18 cellular contexts compared by ENCODE assay signal in genomic region chr2:143988082-143988481, GRCh38.
DNase-seq lines count a peak whose midpoint lies in the region; ATAC-seq and TF ChIP-seq lines count a peak whose summit lies in the region.
"Had no signal": no experiment of that assay in that cellular context is flagged by ENCODE, and none has a peak within 500 bp of the region (broad histone marks: within the 10 kb centered on the region; RNA-seq: fewer than 3 reads in every experiment).

No MANE protein-coding gene starts in this region.

- peak overlapping the region; percentile 78; the same call in 1 of the 2 replicates for H3K18ac ChIP-seq in IMR-90 (ENCODE audit: low read depth, low read length)

- no peak for TF ChIP-seq POLR2A in IMR-90 (IDR thresholded peaks at IDR 0.05; ENCODE audit: low read depth, low read length)

- no peak overlapping the region for H2AFZ ChIP-seq in IMR-90 (replicated peaks; ENCODE audit: low read length, poor library complexity)

- H3K9me1 ChIP-seq in IMR-90 (ENCODE audit: insufficient read depth, low read length), result peaks cover 2% of the 10 kb centered on the region; the same call in 1 of the 2 replicates

- BruUV-seq in IMR-90 (replicated peaks; lab: Mats Ljungman, UMichigan), result no TSS peak

- H4K5ac ChIP-seq in IMR-90 (ENCODE audit: low read depth, low read length), result no peak overlapping the region; the same call in 1 of the 2 replicates

- no peak overlapping the region for H3K4me3 Mint-ChIP-seq in activated CD4-positive, alpha-beta T cell treated with anti-CD3 and anti-CD28 coated beads for 36 hours
- no peak overlapping the region for H3K4me3 Mint-ChIP-seq in activated CD4-positive, alpha-beta T cell treated with anti-CD3 and anti-CD28 coated beads, Interleukin-2, amount 10 ng/mL, durations not matched to agents 7 days and 5 days
- H3K4me3 Mint-ChIP-seq: CD4-positive, alpha-beta T cell; H9; IgD-negative memory B cell had no signal

- no peak overlapping the region for H3K27ac ChIP-seq in IMR-90 (ENCODE audit: insufficient read depth, low read length)
- no peak overlapping the region for H3K27ac ChIP-seq in foreskin keratinocyte
- H3K27ac ChIP-seq: 22Rv1, A549, C4-2B had no signal

- POLR2A ChIA-PET in activated CD4-positive, alpha-beta T cell treated with anti-CD3 and anti-CD28 coated beads for 36 hours (lab: Charles Lee), result no interaction called here
- POLR2A ChIA-PET in activated CD4-positive, alpha-beta T cell treated with anti-CD3 and anti-CD28 coated beads, Interleukin-2, amount 10 ng/mL, durations not matched to agents 7 days and 5 days (lab: Charles Lee), result no interaction called here
- POLR2A ChIA-PET in IMR-90 (lab: Charles Lee; ENCODE audit: unreplicated experiment), result no interaction called here

- H4K8ac ChIP-seq in IMR-90 (ENCODE audit: low read depth in 2 of 2, low read length in 2 of 2), result no peak overlapping the region

- 0 out of 3 replicates have a peak overlapping the region, but pooled peaks have one; percentile 55 for H2BK15ac ChIP-seq in IMR-90 (ENCODE audit: low read depth, low read length)

- H2AK9ac ChIP-seq in IMR-90 (replicated peaks; ENCODE audit: low read depth, low read length, poor library complexity), result peak overlapping the region; percentile 26

- H4K91ac ChIP-seq in IMR-90 (ENCODE audit: insufficient read depth, low read depth, low read length), result no peak overlapping the region

- H3K14ac ChIP-seq in IMR-90 (replicated peaks; ENCODE audit: low read depth, low read length), result no peak overlapping the region

- H2AK5ac ChIP-seq in IMR-90 (ENCODE audit: low read depth, low read length), result no peak overlapping the region

- no peak overlapping the region for H3K27ac Mint-ChIP-seq in activated CD4-positive, alpha-beta T cell treated with anti-CD3 and anti-CD28 coated beads for 36 hours
- no peak overlapping the region for H3K27ac Mint-ChIP-seq in activated CD4-positive, alpha-beta T cell treated with anti-CD3 and anti-CD28 coated beads, Interleukin-2, amount 10 ng/mL, durations not matched to agents 7 days and 5 days
- H3K27ac Mint-ChIP-seq: CD4-positive, alpha-beta T cell; H9; IgD-negative memory B cell had no signal

- no peak for TF ChIP-seq RAD21 in IMR-90 (IDR thresholded peaks at IDR 0.05; ENCODE audit: low read length)

- H3K9ac ChIP-seq in IMR-90 (ENCODE audit: low read depth, low read length), result no peak overlapping the region

- H3K4me1 ChIP-seq in IMR-90 (ENCODE audit: control insufficient read depth, insufficient read depth, low read length), result peaks cover 6% of the 10 kb centered on the region
- H3K4me1 ChIP-seq in foreskin keratinocyte, result no peaks in the 10 kb centered on the region
- H3K4me1 ChIP-seq: A549, Caco-2 had no signal

- no peak overlapping the region for H3K56ac ChIP-seq in IMR-90 (ENCODE audit: extremely low read depth, insufficient read depth, low read length)

- H3K9me3 ChIP-seq in IMR-90 (ENCODE audit: control insufficient read depth, insufficient read depth, low read length), result no peaks in the 10 kb centered on the region
- H3K9me3 ChIP-seq: A549, Caco-2 had no signal

- peak; percentile 74 for ATAC-seq in activated CD4-positive, alpha-beta T cell treated with anti-CD3 and anti-CD28 coated beads for 36 hours
- ATAC-seq in IMR-90 (ENCODE audit: low read depth) (no peak; the same call in 1 of the 2 replicates), foreskin keratinocyte (peak; percentile 61), GM19035 (IDR thresholded peaks at IDR 0.05; ENCODE audit: unreplicated experiment) (no peak)
- ATAC-seq: A549 had no signal

- intact Hi-C loops in activated CD4-positive, alpha-beta T cell treated with anti-CD3 and anti-CD28 coated beads for 36 hours (cut with DNase I, micrococcal nuclease), result no loop called here
- intact Hi-C loops in IMR-90 (cut with micrococcal nuclease), result no loop called here

- WGBS in IMR-90 (ENCODE audit: extremely low coverage in 2 of 2, insufficient read length in 1 of 2), 2 experiments, result no CpG with 5 or more reads among the region's 1 CpG

- H3K4me3 ChIP-seq in IMR-90 (ENCODE audit: insufficient read depth, low read depth, low read length), result no peak overlapping the region
- H3K4me3 ChIP-seq: A549 had no signal

- H3K9me3 Mint-ChIP-seq in activated CD4-positive, alpha-beta T cell treated with anti-CD3 and anti-CD28 coated beads for 36 hours (ENCODE audit: low read depth), result peaks cover 4% of the 10 kb centered on the region
- H3K9me3 Mint-ChIP-seq in activated CD4-positive, alpha-beta T cell treated with anti-CD3 and anti-CD28 coated beads, Interleukin-2, amount 10 ng/mL, durations not matched to agents 7 days and 5 days, result peaks cover 12% of the 10 kb centered on the region

- no peak overlapping the region; the same call in 1 of the 2 replicates for H3K4me2 ChIP-seq in IMR-90 (ENCODE audit: low read depth, low read length)
- H3K4me2 ChIP-seq: A549 had no signal

- H3K79me1 ChIP-seq in IMR-90 (ENCODE audit: low read depth in 1 of 2, low read length in 2 of 2), result no peaks in the 10 kb centered on the region

- no peaks in the 10 kb centered on the region for H3K27me3 ChIP-seq in IMR-90 (ENCODE audit: control insufficient read depth, insufficient read depth, low read length)
- no peaks in the 10 kb centered on the region for H3K27me3 ChIP-seq in foreskin keratinocyte

- H3K23ac ChIP-seq in IMR-90 (ENCODE audit: low read depth, low read length), result no peak overlapping the region

- H3K4ac ChIP-seq in IMR-90 (ENCODE audit: low read depth, low read length), result peak overlapping the region; percentile 59

- DNase-seq in activated CD4-positive, alpha-beta T cell treated with anti-CD3 and anti-CD28 coated beads for 36 hours, result peak; percentile 10
- DNase-seq in activated CD4-positive, alpha-beta T cell treated with anti-CD3 and anti-CD28 coated beads, Interleukin-2, amount 10 ng/mL, durations not matched to agents 7 days and 5 days, result no peak
- DNase-seq in stimulated activated CD4-positive, alpha-beta T cell treated with anti-CD3 and anti-CD28 coated beads, Interleukin-1b, Interleukin-23, amount 100 ng/mL, for 48 hours, result peak; percentile 3
- DNase-seq in stimulated activated CD4-positive, alpha-beta T cell treated with anti-CD3 and anti-CD28 coated beads, Interleukin-2, amount 100 ng/mL, for 48 hours, result no peak
- DNase-seq in IMR-90, result no peak
- no peak for DNase-seq in foreskin keratinocyte
- no peak for DNase-seq in cerebellar cortex (ENCODE audit: low spot score)
- DNase-seq: AML-193; Caco-2; CD4-positive, alpha-beta T cell; DMS79; GF-D8; H9 had no signal

- peak overlapping the region; percentile 45 for H2BK20ac ChIP-seq in IMR-90 (ENCODE audit: low read depth, low read length)

- TF ChIP-seq CTCF in IMR-90 (conservative IDR thresholded peaks at IDR 0.05; ENCODE audit: low read depth, low read length) (no peak), foreskin keratinocyte (conservative IDR thresholded peaks at IDR 0.05) (no peak)

- no peaks in the 10 kb centered on the region for H3K36me3 Mint-ChIP-seq in activated CD4-positive, alpha-beta T cell treated with anti-CD3 and anti-CD28 coated beads for 36 hours (ENCODE audit: low read depth)
- H3K36me3 Mint-ChIP-seq in activated CD4-positive, alpha-beta T cell treated with anti-CD3 and anti-CD28 coated beads, Interleukin-2, amount 10 ng/mL, durations not matched to agents 7 days and 5 days (ENCODE audit: low read depth), result peaks cover 2% of the 10 kb centered on the region

- H3K36me3 ChIP-seq in IMR-90 (ENCODE audit: control insufficient read depth, insufficient read depth, low read length), result no peaks in the 10 kb centered on the region

- CTCF ChIA-PET in activated CD4-positive, alpha-beta T cell treated with anti-CD3 and anti-CD28 coated beads for 36 hours (lab: Charles Lee), result no interaction called here
- CTCF ChIA-PET in activated CD4-positive, alpha-beta T cell treated with anti-CD3 and anti-CD28 coated beads, Interleukin-2, amount 10 ng/mL, durations not matched to agents 7 days and 5 days (lab: Charles Lee), result no interaction called here
- CTCF ChIA-PET in IMR-90 (lab: Yijun Ruan, JAX), result no interaction called here

- in situ Hi-C loops in IMR-90 (cut with MboI; ENCODE audit: low sequenced_read_pairs), result no loop called here

- peak overlapping the region; percentile 29; the same call in 1 of the 2 replicates for H2BK120ac ChIP-seq in IMR-90 (ENCODE audit: low read depth, low read length)

- H2BK5ac ChIP-seq in IMR-90 (ENCODE audit: low read depth, low read length, poor library complexity, severe bottlenecking), result peak overlapping the region; percentile 33

- dilution Hi-C loops in IMR-90 (cut with HindIII; ENCODE audit: low sequenced_read_pairs, unreplicated experiment), result no loop called here

- no peaks in the 10 kb centered on the region for H3K4me1 Mint-ChIP-seq in activated CD4-positive, alpha-beta T cell treated with anti-CD3 and anti-CD28 coated beads for 36 hours
- H3K4me1 Mint-ChIP-seq in activated CD4-positive, alpha-beta T cell treated with anti-CD3 and anti-CD28 coated beads, Interleukin-2, amount 10 ng/mL, durations not matched to agents 7 days and 5 days, result no peaks in the 10 kb centered on the region
- H3K4me1 Mint-ChIP-seq: H9, IgD-negative memory B cell had no signal

- H4K20me1 ChIP-seq in IMR-90 (ENCODE audit: insufficient read depth, low read length), result no peaks in the 10 kb centered on the region

- H3K27me3 Mint-ChIP-seq in activated CD4-positive, alpha-beta T cell treated with anti-CD3 and anti-CD28 coated beads for 36 hours, result no peaks in the 10 kb centered on the region
- no peaks in the 10 kb centered on the region for H3K27me3 Mint-ChIP-seq in activated CD4-positive, alpha-beta T cell treated with anti-CD3 and anti-CD28 coated beads, Interleukin-2, amount 10 ng/mL, durations not matched to agents 7 days and 5 days
- H3K27me3 Mint-ChIP-seq: CD4-positive, alpha-beta T cell; IgD-negative memory B cell had no signal

TF ChIP-seq in IMR-90, 13 proteins besides CTCF, POLR2A, EP300 and RAD21 (continues in another document):
- TF ChIP-seq ELK1 (IDR thresholded peaks at IDR 0.05; ENCODE audit: borderline replicate concordance, low read depth, low read length), result no peak
- no peak for TF ChIP-seq MAZ (IDR thresholded peaks at IDR 0.05; ENCODE audit: borderline replicate concordance, low read depth, low read length)
- TF ChIP-seq FOS (IDR thresholded peaks at IDR 0.05; ENCODE audit: low read depth, low read length), result no peak
- TF ChIP-seq CHD1 (IDR thresholded peaks at IDR 0.05; ENCODE audit: low read depth, low read length), result no peak

Comparison
In these comparisons a context has a peak if more than half of its experiments do, and no peak if none do; other contexts are left out.
1. DNase-seq: peak in activated CD4-positive, alpha-beta T cell treated with anti-CD3 and anti-CD28 coated beads for 36 hours (single experiment) and stimulated activated CD4-positive, alpha-beta T cell treated with anti-CD3 and anti-CD28 coated beads, Interleukin-1b, Interleukin-23, amount 100 ng/mL, for 48 hours (single experiment); none in activated CD4-positive, alpha-beta T cell treated with anti-CD3 and anti-CD28 coated beads, Interleukin-2, amount 10 ng/mL, durations not matched to agents 7 days and 5 days (single experiment), stimulated activated CD4-positive, alpha-beta T cell treated with anti-CD3 and anti-CD28 coated beads, Interleukin-2, amount 100 ng/mL, for 48 hours (0 of 2), IMR-90 (single experiment), foreskin keratinocyte (0 of 2) and cerebellar cortex (single experiment).
2. ATAC-seq: peak in activated CD4-positive, alpha-beta T cell treated with anti-CD3 and anti-CD28 coated beads for 36 hours (single experiment) and foreskin keratinocyte (single experiment); none in IMR-90 (single experiment) and GM19035 (single experiment).